ENCODE assay signal across 19 cellular contexts in genomic region chr12:108147279-108147678, GRCh38. TPM values are rescaled to one million over a fixed set of nuclear protein-coding genes. Genes with fewer than 3 reads are reported as not detected.
DNase-seq lines count a peak whose midpoint lies in the region; ATAC-seq, FAIRE-seq and TF ChIP-seq lines count a peak whose summit lies in the region.
"Had no signal": no experiment of that assay in that cellular context is flagged by ENCODE, and none has a peak within 500 bp of the region (broad histone marks: within the 10 kb centered on the region; RNA-seq: fewer than 3 reads in every experiment).

No MANE protein-coding gene starts in this region.

- TF ChIP-seq EP300 in H1 (IDR thresholded peaks at IDR 0.05; ENCODE audit: borderline replicate concordance in 1 of 2, low read depth in 2 of 2, low read length in 2 of 2), result no peak

- H2BK12ac ChIP-seq in H1 (ENCODE audit: low read depth, low read length), result no peak overlapping the region

- no peak overlapping the region for H4K5ac ChIP-seq in H1 (ENCODE audit: insufficient read length, low read depth, low read length)

- no peaks in the 10 kb centered on the region for H4K20me1 ChIP-seq in astrocyte (ENCODE audit: insufficient read depth, low read length)
- no peaks in the 10 kb centered on the region for H4K20me1 ChIP-seq in H1 (replicated peaks in 1 of 2; ENCODE audit: control insufficient read depth in 1 of 2, insufficient read depth in 2 of 2, low read length in 2 of 2)

- H3K4me3 ChIP-seq in astrocyte (ENCODE audit: insufficient read depth, low read depth, low read length) (no peak overlapping the region), H1 (ENCODE audit: extremely low read depth in 1 of 4, insufficient read depth in 2 of 4, low read depth in 3 of 4, low read length in 4 of 4) (no peak overlapping the region), right cardiac atrium (ENCODE audit: low read length) (no peak overlapping the region)

- H3K4me1 Mint-ChIP-seq in astrocyte (ENCODE audit: low read depth, unreplicated experiment) (no peaks in the 10 kb centered on the region), Calu3 (ENCODE audit: low read depth, unreplicated experiment) (no peaks in the 10 kb centered on the region)
- H3K4me1 Mint-ChIP-seq: CD4-positive, alpha-beta memory T cell had no signal

- H3K4ac ChIP-seq in H1 (replicated peaks; ENCODE audit: insufficient read length, low read depth, low read length), result no peak overlapping the region

- H3K27me3 ChIP-seq in astrocyte (ENCODE audit: insufficient read depth, low read length) (no peaks in the 10 kb centered on the region), H1 (replicated peaks in 1 of 4; ENCODE audit: control insufficient read depth in 3 of 4, extremely low read depth in 1 of 4, insufficient read depth in 3 of 4, low read length in 3 of 4) (no peaks in the 10 kb centered on the region), right cardiac atrium (ENCODE audit: control insufficient read depth, insufficient read depth) (no peaks in the 10 kb centered on the region)

- no peaks in the 10 kb centered on the region for H3K23me2 ChIP-seq in H1 (ENCODE audit: low read depth, low read length)

- no peak overlapping the region for H2BK15ac ChIP-seq in H1 (ENCODE audit: low read length)

- H2BK5ac ChIP-seq in H1 (ENCODE audit: low read depth, low read length), result no peak overlapping the region

- no peak overlapping the region for H3K23ac ChIP-seq in H1 (ENCODE audit: insufficient read length)

- ATAC-seq in left cardiac atrium (peak; percentile 19 to 37), right cardiac atrium (peak; percentile 45 to 60)

- H3K36me3 ChIP-seq in astrocyte (ENCODE audit: insufficient read depth, low read length) (no peaks in the 10 kb centered on the region), H1 (ENCODE audit: control insufficient read depth in 2 of 4, insufficient read depth in 4 of 4, low read length in 3 of 4) (no peaks in the 10 kb centered on the region)

- BruUV-seq in Calu3 (replicated peaks; lab: Mats Ljungman, UMichigan), result no TSS peak

- no peak overlapping the region for H3K4me3 Mint-ChIP-seq in astrocyte (ENCODE audit: unreplicated experiment)
- no peak overlapping the region for H3K4me3 Mint-ChIP-seq in Calu3 (ENCODE audit: low read depth, unreplicated experiment)
- H3K4me3 Mint-ChIP-seq: CD4-positive, alpha-beta memory T cell had no signal

- H3K14ac ChIP-seq in H1 (ENCODE audit: insufficient read length), result no peak overlapping the region

- 0 out of 2 replicates have a peak overlapping the region, but pooled peaks have one; percentile 46 for H2AK5ac ChIP-seq in H1 (ENCODE audit: low read depth, low read length)

- no peaks in the 10 kb centered on the region for H3K79me2 ChIP-seq in astrocyte (ENCODE audit: insufficient read depth, low read length)
- no peaks in the 10 kb centered on the region for H3K79me2 ChIP-seq in H1 (ENCODE audit: control insufficient read depth in 1 of 2, insufficient read depth in 2 of 2, low read length in 2 of 2)

- H3K4me1 ChIP-seq in astrocyte (ENCODE audit: insufficient read depth, low read length) (no peaks in the 10 kb centered on the region), H1 (replicated peaks in 1 of 4; ENCODE audit: control insufficient read depth in 3 of 4, insufficient read depth in 4 of 4, low read length in 3 of 4) (peaks cover 0 to 10% (median 5%) of the 10 kb centered on the region in 4 experiments; a peak in 5 of 7 replicates), right cardiac atrium (ENCODE audit: control insufficient read depth, insufficient read depth, low read length) (peaks cover 2% of the 10 kb centered on the region)

- POLR2A ChIA-PET in H1 (lab: Charles Lee; ENCODE audit: partially characterized antibody), result interaction anchor here (1.0 kb wide), 1 partner anchor 8 kb away, joined by 3 read pairs; no protein-coding TSS in a partner anchor

- H4K91ac ChIP-seq in H1 (replicated peaks; ENCODE audit: insufficient read length, low read length), result no peak overlapping the region

- H3K9me3 Mint-ChIP-seq in astrocyte (ENCODE audit: unreplicated experiment) (no peaks in the 10 kb centered on the region), Calu3 (ENCODE audit: low read depth, unreplicated experiment) (no peaks in the 10 kb centered on the region)

- H3K18ac ChIP-seq in H1 (ENCODE audit: extremely low read depth, low read length), result 0 out of 2 replicates have a peak overlapping the region, but pooled peaks have one; percentile 9

- no peaks in the 10 kb centered on the region for H3K9me3 ChIP-seq in astrocyte (ENCODE audit: insufficient read depth, low read depth, low read length)
- H3K9me3 ChIP-seq in H1 (ENCODE audit: insufficient read depth in 2 of 2, low read depth in 1 of 2, low read length in 1 of 2), result no peaks in the 10 kb centered on the region
- no peaks in the 10 kb centered on the region for H3K9me3 ChIP-seq in right cardiac atrium (ENCODE audit: control insufficient read depth, low read length)

- no peak overlapping the region for H2BK20ac ChIP-seq in H1 (ENCODE audit: low read length)

- TF ChIP-seq RAD21 in H1 (IDR thresholded peaks at IDR 0.05 in 1 of 2, conservative IDR thresholded peaks at IDR 0.05 in 1 of 2; ENCODE audit: low read depth in 2 of 2, low read length in 2 of 2), result no peak

- H3K79me1 ChIP-seq in H1 (ENCODE audit: low read depth, low read length), result no peaks in the 10 kb centered on the region

- H2AFZ ChIP-seq in astrocyte (ENCODE audit: low read depth, low read length), result no peak overlapping the region
- H2AFZ ChIP-seq in H1 (ENCODE audit: low read length), result no peak overlapping the region

- H3K56ac ChIP-seq in H1 (replicated peaks; ENCODE audit: insufficient read length, low read depth, low read length), result no peak overlapping the region

- TF ChIP-seq CTCF in astrocyte (IDR thresholded peaks at IDR 0.05; ENCODE audit: insufficient read depth, low read depth, low read length), result no peak
- no peak for TF ChIP-seq CTCF in H1 (IDR thresholded peaks at IDR 0.05; ENCODE audit: control extremely low read depth in 1 of 3, insufficient read depth in 1 of 3, low read depth in 1 of 3, low read length in 3 of 3)
- no peak for TF ChIP-seq CTCF in Calu3 (IDR thresholded peaks at IDR 0.05; ENCODE audit: unreplicated experiment)

- WGBS in H1 (ENCODE audit: extremely low coverage in 1 of 2, insufficient coverage in 1 of 2, insufficient read length in 1 of 2, insufficient replicate concordance in 2 of 2, low coverage in 1 of 2, low lambda C conversion rate in 2 of 2, missing lambda C conversion rate in 1 of 2), 2 experiments, result 84% methylated on average over 5 of the region's 5 CpGs; no CpG with 5 or more reads in 1 of the 2 experiments
- WGBS in right cardiac atrium, result 68% methylated on average over 5 of the region's 5 CpGs

- no peak for DNase-seq in astrocyte (ENCODE audit: low read depth)
- no peak for DNase-seq in H1 (ENCODE audit: low read depth in 1 of 2, low spot score in 2 of 2)
- no peak for DNase-seq in left cardiac atrium
- no peak for DNase-seq in right cardiac atrium
- DNase-seq in NCI-H1105 (lab: John Stamatoyannopoulos, UW), result no peak
- DNase-seq in midbrain (lab: John Stamatoyannopoulos, UW), result no peak
- DNase-seq in Calu3, result no peak
- DNase-seq: CD4-positive, alpha-beta memory T cell; COR-L47; DMS153; DND-41; GOT3; H7; HCEC 1CT had no signal

- CTCF ChIA-PET in H1 (lab: Charles Lee; ENCODE audit: partially characterized antibody), result interaction anchor here (1.0 to 2.1 kb wide), 4 partner anchors 18 to 347 kb away, joined by 3 to 8 read pairs (median 4); partner anchors contain the start of gene WSCD2
- CTCF ChIA-PET in Calu3 (lab: Charles Lee), result no interaction called here

- H3K27ac ChIP-seq in astrocyte (ENCODE audit: low read depth, low read length), result no peak overlapping the region
- no peak overlapping the region for H3K27ac ChIP-seq in H1 (ENCODE audit: low read depth, low read length)
- H3K27ac ChIP-seq in right cardiac atrium (ENCODE audit: low read length), result no peak overlapping the region

- peaks cover under 1% of the 10 kb centered on the region for H3K36me3 Mint-ChIP-seq in astrocyte (ENCODE audit: low read depth, unreplicated experiment)
- H3K36me3 Mint-ChIP-seq in Calu3 (ENCODE audit: insufficient read depth, unreplicated experiment), result no peaks in the 10 kb centered on the region
- H3K36me3 Mint-ChIP-seq: CD4-positive, alpha-beta memory T cell had no signal

- FAIRE-seq in astrocyte (lab: Jason Lieb, UNC) (no peak), H1 (lab: Jason Lieb, UNC) (no peak)
- FAIRE-seq: G401.6, GM12892 had no signal

- TF ChIP-seq POLR2A in H1 (IDR thresholded peaks at IDR 0.05; ENCODE audit: control extremely low read depth in 1 of 2, low read depth in 2 of 2, low read length in 2 of 2), result no peak

- intact Hi-C loops in left cardiac atrium (cut with DNase I) (no loop called here), right cardiac atrium (cut with DNase I) (no loop called here), Calu3 (cut with micrococcal nuclease; ENCODE audit: unreplicated experiment) (no loop called here)

- H2BK120ac ChIP-seq in H1 (replicated peaks; ENCODE audit: low read depth, low read length), result no peak overlapping the region

- H4K8ac ChIP-seq in H1 (ENCODE audit: extremely low read depth, insufficient read depth, low read length), result no peak overlapping the region

- H3K27ac Mint-ChIP-seq in astrocyte (ENCODE audit: unreplicated experiment) (peak overlapping the region; percentile 34), Calu3 (ENCODE audit: unreplicated experiment) (no peak overlapping the region)
- H3K27ac Mint-ChIP-seq: CD4-positive, alpha-beta memory T cell had no signal

- H3K4me2 ChIP-seq in astrocyte (ENCODE audit: low read length), result no peak overlapping the region
- no peak overlapping the region for H3K4me2 ChIP-seq in H1 (ENCODE audit: insufficient read depth in 1 of 2, low read depth in 2 of 2, low read length in 2 of 2)

- H3K27me3 Mint-ChIP-seq in astrocyte (ENCODE audit: low read depth, unreplicated experiment) (peaks cover 42% of the 10 kb centered on the region), Calu3 (ENCODE audit: unreplicated experiment) (peaks cover 79% of the 10 kb centered on the region)

- H3K9ac ChIP-seq in astrocyte (ENCODE audit: low read length) (no peak overlapping the region), H1 (replicated peaks in 1 of 4; ENCODE audit: extremely low read depth in 1 of 4, low read depth in 3 of 4, low read length in 3 of 4) (no peak overlapping the region)

RNA-seq across cellular contexts. Expression of gene WSCD2, which starts 18.2 kb away (rescaled TPM):
- total RNA-seq in astrocyte (0.10 and 0.11 TPM in 2 replicates), left cardiac atrium (under 1 TPM in 1 of 2 donors, not detected in 1; 0.44 TPM), right cardiac atrium (1 to 10 TPM in 2 of 4 donors, under 1 TPM in 2; 0.39 to 5.4 (median 0.77) TPM), Calu3 (2022) (not detected in 2 replicates)
- 1.7 and 2.2 TPM in 2 replicates for total RNA-seq in H1 (2021; fragmentation: NEBNext Ultra II Directional; extraction: Animal tissue kit (Norgen Biotek cat#: 25700))
- polyA plus RNA-seq in H1 (2011; rRNA removed) (0.99 and 1.3 TPM in 2 replicates), right cardiac atrium (0.48 TPM)
- polyA plus RNA-seq in H1 (2011; cell fraction: cytosol; rRNA removed), result 1.00 TPM
- polyA plus RNA-seq in H1 (2011; cell fraction: nucleus; rRNA removed), result 2.6 TPM
- polyA plus RNA-seq in H1 (2012, experiment 1 of 2), result 1.1 to 2.5 TPM (median 1.3 TPM) in 4 replicates
- 1.1 TPM for polyA plus RNA-seq in H1 (2012, experiment 2 of 2)
- polyA plus RNA-seq in H1 (2013, experiment 1 of 2), result 0.73 TPM
- 0.70 TPM for polyA plus RNA-seq in H1 (2013, experiment 2 of 2)
- 1.7 and 5.8 TPM in 2 replicates for polyA minus RNA-seq in H1 (2011; rRNA and poly(A)+ RNA removed)
- polyA minus RNA-seq in H1 (2011; cell fraction: cytosol; rRNA and poly(A)+ RNA removed), result 1.9 TPM
- polyA minus RNA-seq in H1 (2011; cell fraction: nucleus; rRNA and poly(A)+ RNA removed), result 4.1 TPM
- total RNA-seq: A172; A673; CD4-positive, alpha-beta memory T cell had no signal
- polyA plus RNA-seq: BJ; CD4-positive, alpha-beta memory T cell had no signal
